ENCODE assay signal across 14 cellular contexts in genomic region chr3:116886202-116886893, GRCh38.
DNase-seq lines count a peak whose midpoint lies in the region; ATAC-seq, FAIRE-seq and TF ChIP-seq lines count a peak whose summit lies in the region.
"Had no signal": no experiment of that assay in that cellular context is flagged by ENCODE, and none has a peak within 500 bp of the region (broad histone marks: within the 10 kb centered on the region; RNA-seq: fewer than 3 reads in every experiment).

No MANE protein-coding gene starts in this region.

- TF ChIP-seq CTCF in GM12865 (IDR thresholded peaks at IDR 0.05; ENCODE audit: insufficient read depth, low read depth, low read length, missing control alignments) (no peak), MM.1S (IDR thresholded peaks at IDR 0.05; ENCODE audit: low read length) (no peak), HFFc6 (IDR thresholded peaks at IDR 0.05) (no peak), pancreas (IDR thresholded peaks at IDR 0.05) (no peak)

- H3K4me3 ChIP-seq in GM12865 (ENCODE audit: low read depth, low read length) (no peak overlapping the region; the same call in 1 of the 2 replicates), MM.1S (ENCODE audit: low read length) (0 out of 2 replicates have a peak overlapping the region, but pooled peaks have one; percentile 6), pancreas (no peak overlapping the region)
- H3K4me3 ChIP-seq: lower lobe of right lung had no signal

- no peaks in the 10 kb centered on the region for H3K4me1 Mint-ChIP-seq in HFFc6 (ENCODE audit: low read depth)

- H3K9me3 Mint-ChIP-seq in HFFc6 = peaks cover 21% of the 10 kb centered on the region

- H3K4me1 ChIP-seq in MM.1S (ENCODE audit: low read length) (peaks cover 9% of the 10 kb centered on the region; the same call in 1 of the 2 replicates), pancreas (no peaks in the 10 kb centered on the region)
- H3K4me1 ChIP-seq: lower lobe of right lung had no signal

- FAIRE-seq in urothelium cell line (lab: Jason Lieb, UNC) (no peak), pancreas (lab: Jason Lieb, UNC) (no peak)

- ATAC-seq in GM19455 (IDR thresholded peaks at IDR 0.05; ENCODE audit: unreplicated experiment) = peak; percentile 97
- ATAC-seq in HG02943 (IDR thresholded peaks at IDR 0.05; ENCODE audit: low read depth, unreplicated experiment) = peak; percentile 78
- no peak for ATAC-seq in pancreas
- ATAC-seq: lower lobe of right lung had no signal

- no peak overlapping the region for H3K9ac ChIP-seq in MM.1S (ENCODE audit: low read length)
- H3K9ac ChIP-seq: KMS-11 had no signal

- peaks cover 4% of the 10 kb centered on the region; the same call in 1 of the 2 replicates for H3K36me3 Mint-ChIP-seq in HFFc6 (ENCODE audit: low read depth)

- no peaks in the 10 kb centered on the region for H3K79me2 ChIP-seq in MM.1S (ENCODE audit: low read length)

- no peaks in the 10 kb centered on the region for H3K27me3 Mint-ChIP-seq in HFFc6 (ENCODE audit: insufficient read depth)

- H3F3A ChIP-seq in MM.1S (ENCODE audit: insufficient read depth, low read length) = no peaks in the 10 kb centered on the region; the same call in 1 of the 2 replicates

- WGBS in pancreas, 2 donors = 55 to 56% methylated on average over 4 of the region's 4 CpGs

- H3K27ac Mint-ChIP-seq in HFFc6 = no peak overlapping the region

- H4K20me1 ChIP-seq in MM.1S (ENCODE audit: insufficient read depth, low read length) = no peaks in the 10 kb centered on the region

- H3K4me2 ChIP-seq in MM.1S (ENCODE audit: low read depth, low read length) = peak overlapping the region; percentile 21; the same call in 1 of the 2 replicates
- H3K4me2 ChIP-seq: KMS-11 had no signal

- intact Hi-C loops in pancreas (cut with DNase I) = no loop called here

- no peaks in the 10 kb centered on the region for H3K9me2 ChIP-seq in MM.1S (replicated peaks; ENCODE audit: insufficient read depth, low read length)

- H3K27me3 ChIP-seq in MM.1S (replicated peaks; ENCODE audit: insufficient read depth, low read length) = no peaks in the 10 kb centered on the region
- no peaks in the 10 kb centered on the region for H3K27me3 ChIP-seq in pancreas

- no peaks in the 10 kb centered on the region for H3K36me3 ChIP-seq in MM.1S (replicated peaks; ENCODE audit: insufficient read depth, low read length)
- H3K36me3 ChIP-seq in pancreas = no peaks in the 10 kb centered on the region
- H3K36me3 ChIP-seq: lower lobe of right lung had no signal

- no peak overlapping the region for H2AFZ ChIP-seq in MM.1S (ENCODE audit: low read length)

- no peak overlapping the region for H3K27ac ChIP-seq in MM.1S (ENCODE audit: low read length)
- H3K27ac ChIP-seq in pancreas = no peak overlapping the region
- H3K27ac ChIP-seq: C4-2B, KMS-11, lower lobe of right lung had no signal

- H3K9me3 ChIP-seq in MM.1S (replicated peaks; ENCODE audit: insufficient read depth, low read length) (no peaks in the 10 kb centered on the region), pancreas (no peaks in the 10 kb centered on the region)
- H3K9me3 ChIP-seq: lower lobe of right lung had no signal

- H3K4me3 Mint-ChIP-seq in HFFc6 = no peak overlapping the region

- DNase-seq in GM12865 (ENCODE audit: low read depth) = peak; percentile 61
- peak; percentile 15 for DNase-seq in MM.1S
- DNase-seq in urothelium cell line (ENCODE audit: low spot score) = no peak
- no peak for DNase-seq in HFFc6
- DNase-seq in pancreas = no peak
- DNase-seq in stimulated activated CD4-positive, alpha-beta T cell treated with anti-CD3 and anti-CD28 coated beads, Interleukin-4, amount 100 ng/mL, for 4 hours = no peak
- DNase-seq: activated T-cell treated with anti-CD3 and anti-CD28 coated beads, Interleukin-2, amount 50 U/mL, for 1 hour; caudate nucleus; lower lobe of right lung; NCI-H524 treated with DMSO at 0.1 percent for 48 hours had no signal

Comparison
In these comparisons a context has a peak if more than half of its experiments do, and no peak if none do; other contexts are left out.
1. DNase-seq: peak in GM12865 (single experiment) and MM.1S (single experiment); none in urothelium cell line (single experiment), HFFc6 (single experiment), pancreas (0 of 6) and stimulated activated CD4-positive, alpha-beta T cell treated with anti-CD3 and anti-CD28 coated beads, Interleukin-4, amount 100 ng/mL, for 4 hours (0 of 2).
2. ATAC-seq: peak in GM19455 (single experiment) and HG02943 (single experiment); none in pancreas (0 of 4).